Comparison of ENCODE assay signal across 17 cellular contexts in the genomic region with DNA sequence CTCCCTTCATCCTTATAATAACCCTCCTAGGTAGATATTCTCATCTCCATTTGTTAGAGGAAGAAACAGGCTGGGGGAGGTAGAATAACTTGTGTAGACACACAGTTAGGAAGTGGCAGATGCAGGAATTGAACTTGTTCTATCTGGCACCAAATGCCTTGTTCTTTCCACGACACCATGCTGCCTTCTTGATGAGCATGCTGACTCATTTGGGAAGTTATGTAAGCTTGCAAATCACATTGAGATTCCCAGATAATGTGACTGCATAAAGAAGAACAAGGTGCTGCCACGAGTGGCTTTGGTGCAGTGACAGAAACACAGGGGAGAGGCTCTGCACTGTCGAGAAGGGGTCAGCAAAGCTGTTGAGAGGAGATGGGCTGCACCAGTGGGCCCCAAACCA. TPM values are rescaled to one million over a fixed set of nuclear protein-coding genes. Genes with fewer than 3 reads are reported as not detected.
DNase-seq lines count a peak whose midpoint lies in the region; ATAC-seq, FAIRE-seq and TF ChIP-seq lines count a peak whose summit lies in the region.
"Had no signal": no experiment of that assay in that cellular context is flagged by ENCODE, and none has a peak within 500 bp of the region (broad histone marks: within the 10 kb centered on the region; RNA-seq: fewer than 3 reads in every experiment).

No MANE protein-coding gene starts in this region.

- H3K9me3 ChIP-seq in astrocyte (ENCODE audit: insufficient read depth, low read depth, low read length) (no peaks in the 10 kb centered on the region), smooth muscle cell (replicated peaks; ENCODE audit: low read depth) (no peaks in the 10 kb centered on the region)
- H3K9me3 ChIP-seq: left ventricle myocardium inferior had no signal

- peak; percentile 16 for ATAC-seq in foreskin keratinocyte
- ATAC-seq in stimulated activated naive CD8-positive, alpha-beta T cell treated with anti-CD3 and anti-CD28 coated beads, Interleukin-15, Interleukin-2, amounts not matched to agents 100 U/mL and 50 U/mL, for 24 hours = no peak
- ATAC-seq: esophagus mucosa had no signal

- H3K27me3 Mint-ChIP-seq in astrocyte (ENCODE audit: low read depth, unreplicated experiment) = no peaks in the 10 kb centered on the region
- no peaks in the 10 kb centered on the region for H3K27me3 Mint-ChIP-seq in activated CD4-positive, alpha-beta T cell treated with anti-CD3 and anti-CD28 coated beads, Interleukin-2, amount 10 ng/mL, durations not matched to agents 7 days and 5 days
- H3K27me3 Mint-ChIP-seq: type B pancreatic cell had no signal

- H3K4me3 Mint-ChIP-seq in astrocyte (ENCODE audit: unreplicated experiment) = no peak overlapping the region
- no peak overlapping the region for H3K4me3 Mint-ChIP-seq in activated CD4-positive, alpha-beta T cell treated with anti-CD3 and anti-CD28 coated beads, Interleukin-2, amount 10 ng/mL, durations not matched to agents 7 days and 5 days
- H3K4me3 Mint-ChIP-seq: CD4-positive, alpha-beta T cell; central memory CD8-positive, alpha-beta T cell; type B pancreatic cell had no signal

- in situ Hi-C loops in KBM-7 (cut with MboI; ENCODE audit: low pct_unique_long_range_greater_than_20kb, low sequenced_read_pairs) = loop anchor here (10.0 to 25.0 kb wide), 2 partner anchors 226 to 331 kb away; no protein-coding TSS in a partner anchor

- H3K9me3 Mint-ChIP-seq in astrocyte (ENCODE audit: unreplicated experiment) = no peaks in the 10 kb centered on the region
- H3K9me3 Mint-ChIP-seq in activated CD4-positive, alpha-beta T cell treated with anti-CD3 and anti-CD28 coated beads, Interleukin-2, amount 10 ng/mL, durations not matched to agents 7 days and 5 days = no peaks in the 10 kb centered on the region
- H3K9me3 Mint-ChIP-seq: CD4-positive, alpha-beta T cell; central memory CD8-positive, alpha-beta T cell; type B pancreatic cell had no signal

- no peak overlapping the region for H3K27ac ChIP-seq in astrocyte (ENCODE audit: low read depth, low read length)
- no peak overlapping the region for H3K27ac ChIP-seq in foreskin keratinocyte
- peak overlapping the region; percentile 68 for H3K27ac ChIP-seq in smooth muscle cell (ENCODE audit: low read depth)

- H3K4me1 ChIP-seq in astrocyte (ENCODE audit: insufficient read depth, low read length) = peaks cover 8% of the 10 kb centered on the region
- H3K4me1 ChIP-seq in foreskin keratinocyte = no peaks in the 10 kb centered on the region
- peaks cover 26% of the 10 kb centered on the region for H3K4me1 ChIP-seq in smooth muscle cell (ENCODE audit: low read depth)

- H3K9ac ChIP-seq in astrocyte (ENCODE audit: low read length) = peak overlapping the region; percentile 34
- no peak overlapping the region for H3K9ac ChIP-seq in smooth muscle cell (ENCODE audit: low read depth)

- no peak for FAIRE-seq in astrocyte (lab: Jason Lieb, UNC)

- H3K4me3 ChIP-seq in astrocyte (ENCODE audit: insufficient read depth, low read depth, low read length) (no peak overlapping the region), smooth muscle cell (no peak overlapping the region)
- H3K4me3 ChIP-seq: hepatocyte, left ventricle myocardium inferior had no signal

- H3K4me2 ChIP-seq in astrocyte (ENCODE audit: low read length) = no peak overlapping the region
- H3K4me2 ChIP-seq in smooth muscle cell = no peak overlapping the region

- POLR2A ChIA-PET in activated CD4-positive, alpha-beta T cell treated with anti-CD3 and anti-CD28 coated beads, Interleukin-2, amount 10 ng/mL, durations not matched to agents 7 days and 5 days (lab: Charles Lee) = no interaction called here

- H3K27ac Mint-ChIP-seq in astrocyte (ENCODE audit: unreplicated experiment) = peak overlapping the region; percentile 47
- H3K27ac Mint-ChIP-seq in activated CD4-positive, alpha-beta T cell treated with anti-CD3 and anti-CD28 coated beads, Interleukin-2, amount 10 ng/mL, durations not matched to agents 7 days and 5 days = no peak overlapping the region
- H3K27ac Mint-ChIP-seq: CD4-positive, alpha-beta T cell; type B pancreatic cell had no signal

- peak; percentile 5 for DNase-seq in KBM-7
- peak; percentile 44 for DNase-seq in astrocyte (ENCODE audit: low read depth)
- DNase-seq in foreskin keratinocyte = peak; percentile 9 to 39
- no peak for DNase-seq in smooth muscle cell (lab: John Stamatoyannopoulos, UW; ENCODE audit: unreplicated experiment)
- DNase-seq in stimulated activated naive CD8-positive, alpha-beta T cell treated with anti-CD3 and anti-CD28 coated beads, Interleukin-15, Interleukin-2, amounts not matched to agents 100 U/mL and 50 U/mL, for 24 hours = no peak
- no peak for DNase-seq in activated CD4-positive, alpha-beta T cell treated with anti-CD3 and anti-CD28 coated beads, Interleukin-2, amount 10 ng/mL, durations not matched to agents 7 days and 5 days
- no peak for DNase-seq in medulla oblongata (ENCODE audit: extremely low spot score)
- DNase-seq: activated naive CD4-positive, alpha-beta T cell treated with anti-CD3 and anti-CD28 coated beads, Interleukin-2, amount 50 U/mL, for 16 hours; CD4-positive, alpha-beta T cell; left ventricle myocardium inferior; naive thymus-derived CD8-positive, alpha-beta T cell; NCI-H1092 treated with DMSO at 0.1 percent for 48 hours; right cardiac atrium had no signal

- H3K36me3 Mint-ChIP-seq in astrocyte (ENCODE audit: low read depth, unreplicated experiment) = no peaks in the 10 kb centered on the region
- H3K36me3 Mint-ChIP-seq in activated CD4-positive, alpha-beta T cell treated with anti-CD3 and anti-CD28 coated beads, Interleukin-2, amount 10 ng/mL, durations not matched to agents 7 days and 5 days (ENCODE audit: low read depth) = no peaks in the 10 kb centered on the region
- H3K36me3 Mint-ChIP-seq: naive thymus-derived CD8-positive, alpha-beta T cell; type B pancreatic cell had no signal

- peaks cover 12% of the 10 kb centered on the region for H3K4me1 Mint-ChIP-seq in astrocyte (ENCODE audit: low read depth, unreplicated experiment)
- H3K4me1 Mint-ChIP-seq in activated CD4-positive, alpha-beta T cell treated with anti-CD3 and anti-CD28 coated beads, Interleukin-2, amount 10 ng/mL, durations not matched to agents 7 days and 5 days = no peaks in the 10 kb centered on the region
- H3K4me1 Mint-ChIP-seq: central memory CD8-positive, alpha-beta T cell had no signal

- H3F3A ChIP-seq in smooth muscle cell (ENCODE audit: low read depth) = no peaks in the 10 kb centered on the region

- H4K20me1 ChIP-seq in astrocyte (ENCODE audit: insufficient read depth, low read length) = no peaks in the 10 kb centered on the region
- H4K20me1 ChIP-seq in smooth muscle cell (ENCODE audit: low read depth) = no peaks in the 10 kb centered on the region

- WGBS in smooth muscle cell (ENCODE audit: low lambda C conversion rate) = 41% methylated on average over 3 of the region's 3 CpGs

- H3K79me2 ChIP-seq in astrocyte (ENCODE audit: insufficient read depth, low read length) (no peaks in the 10 kb centered on the region), smooth muscle cell (ENCODE audit: low read depth) (no peaks in the 10 kb centered on the region)
- H3K79me2 ChIP-seq: hepatocyte had no signal

- H3K36me3 ChIP-seq in astrocyte (ENCODE audit: insufficient read depth, low read length) (no peaks in the 10 kb centered on the region), smooth muscle cell (ENCODE audit: low read depth) (no peaks in the 10 kb centered on the region)
- H3K36me3 ChIP-seq: left ventricle myocardium inferior had no signal

- H3K27me3 ChIP-seq in astrocyte (ENCODE audit: insufficient read depth, low read length) (no peaks in the 10 kb centered on the region), foreskin keratinocyte (no peaks in the 10 kb centered on the region), smooth muscle cell (ENCODE audit: low read depth) (no peaks in the 10 kb centered on the region)
- H3K27me3 ChIP-seq: hepatocyte had no signal

- TF ChIP-seq CTCF in astrocyte (IDR thresholded peaks at IDR 0.05; ENCODE audit: insufficient read depth, low read depth, low read length) = no peak
- no peak for TF ChIP-seq CTCF in foreskin keratinocyte (conservative IDR thresholded peaks at IDR 0.05)
- TF ChIP-seq CTCF in smooth muscle cell (IDR thresholded peaks at IDR 0.05; ENCODE audit: borderline replicate concordance, insufficient read depth, poor library complexity, severe bottlenecking) = no peak

- CTCF ChIA-PET in activated CD4-positive, alpha-beta T cell treated with anti-CD3 and anti-CD28 coated beads, Interleukin-2, amount 10 ng/mL, durations not matched to agents 7 days and 5 days (lab: Charles Lee) = interaction anchor here (1.2 to 3.5 kb wide), 4 partner anchors 10 to 195 kb away, joined by 3 to 15 read pairs (median 4); partner anchors contain the start of gene NDUFB4

- H2AFZ ChIP-seq in astrocyte (ENCODE audit: low read depth, low read length) (peak overlapping the region; percentile 19), smooth muscle cell (ENCODE audit: low read depth) (peak overlapping the region; percentile 63)
- H2AFZ ChIP-seq: hepatocyte had no signal

RNA-seq across cellular contexts. Expression of gene NDUFB4, which starts 27.5 kb away (rescaled TPM):
- total RNA-seq in astrocyte = 107 and 109 TPM in 2 replicates
- 164 and 169 TPM in 2 replicates for total RNA-seq in foreskin keratinocyte
- polyA plus RNA-seq in foreskin keratinocyte = 264 and 273 TPM in 2 replicates
- 175 and 270 TPM in 2 replicates for total RNA-seq in smooth muscle cell
- polyA plus RNA-seq in smooth muscle cell = 484 and 493 TPM in 2 replicates
- 100 to 1,000 TPM; 117 to 148 TPM for total RNA-seq in activated CD4-positive, alpha-beta T cell treated with anti-CD3 and anti-CD28 coated beads, Interleukin-2, amount 10 ng/mL, durations not matched to agents 7 days and 5 days

Comparison
In these comparisons a context has a peak if more than half of its experiments do, and no peak if none do; other contexts are left out.
1. DNase-seq: peak in KBM-7 (single experiment), astrocyte (single experiment) and foreskin keratinocyte (2 of 2); none in smooth muscle cell (single experiment), stimulated activated naive CD8-positive, alpha-beta T cell treated with anti-CD3 and anti-CD28 coated beads, Interleukin-15, Interleukin-2, amounts not matched to agents 100 U/mL and 50 U/mL, for 24 hours (single experiment), activated CD4-positive, alpha-beta T cell treated with anti-CD3 and anti-CD28 coated beads, Interleukin-2, amount 10 ng/mL, durations not matched to agents 7 days and 5 days (single experiment) and medulla oblongata (single experiment).